1 cellular context compared by ENCODE assay signal in the genomic region with DNA sequence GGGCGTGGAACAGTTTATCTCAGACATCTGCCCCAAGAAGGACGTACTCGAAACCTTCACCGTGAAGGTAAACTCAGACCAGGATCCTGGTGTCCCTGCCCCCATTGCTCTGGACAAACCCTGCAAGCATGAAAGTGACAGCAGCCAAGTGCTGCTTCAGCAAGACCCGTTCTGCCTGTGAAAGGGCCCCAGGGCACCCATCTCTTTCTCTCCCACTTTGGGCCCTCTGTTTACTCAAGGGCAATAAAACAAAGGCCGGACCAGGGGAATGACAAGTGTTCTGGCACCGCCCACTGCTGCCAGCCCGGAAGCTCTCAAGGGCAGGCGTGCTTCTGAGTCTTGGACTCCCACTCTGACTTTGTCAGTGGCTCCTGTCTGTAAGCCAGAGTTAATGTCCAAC.
TF ChIP-seq lines count a peak whose summit lies in the region.

No MANE protein-coding gene starts in this region.

TF ChIP-seq in HepG2, 621 proteins besides CTCF, POLR2A, EP300 and RAD21 (continued from another document and continues in another):
- TF ChIP-seq, protein P1, sequence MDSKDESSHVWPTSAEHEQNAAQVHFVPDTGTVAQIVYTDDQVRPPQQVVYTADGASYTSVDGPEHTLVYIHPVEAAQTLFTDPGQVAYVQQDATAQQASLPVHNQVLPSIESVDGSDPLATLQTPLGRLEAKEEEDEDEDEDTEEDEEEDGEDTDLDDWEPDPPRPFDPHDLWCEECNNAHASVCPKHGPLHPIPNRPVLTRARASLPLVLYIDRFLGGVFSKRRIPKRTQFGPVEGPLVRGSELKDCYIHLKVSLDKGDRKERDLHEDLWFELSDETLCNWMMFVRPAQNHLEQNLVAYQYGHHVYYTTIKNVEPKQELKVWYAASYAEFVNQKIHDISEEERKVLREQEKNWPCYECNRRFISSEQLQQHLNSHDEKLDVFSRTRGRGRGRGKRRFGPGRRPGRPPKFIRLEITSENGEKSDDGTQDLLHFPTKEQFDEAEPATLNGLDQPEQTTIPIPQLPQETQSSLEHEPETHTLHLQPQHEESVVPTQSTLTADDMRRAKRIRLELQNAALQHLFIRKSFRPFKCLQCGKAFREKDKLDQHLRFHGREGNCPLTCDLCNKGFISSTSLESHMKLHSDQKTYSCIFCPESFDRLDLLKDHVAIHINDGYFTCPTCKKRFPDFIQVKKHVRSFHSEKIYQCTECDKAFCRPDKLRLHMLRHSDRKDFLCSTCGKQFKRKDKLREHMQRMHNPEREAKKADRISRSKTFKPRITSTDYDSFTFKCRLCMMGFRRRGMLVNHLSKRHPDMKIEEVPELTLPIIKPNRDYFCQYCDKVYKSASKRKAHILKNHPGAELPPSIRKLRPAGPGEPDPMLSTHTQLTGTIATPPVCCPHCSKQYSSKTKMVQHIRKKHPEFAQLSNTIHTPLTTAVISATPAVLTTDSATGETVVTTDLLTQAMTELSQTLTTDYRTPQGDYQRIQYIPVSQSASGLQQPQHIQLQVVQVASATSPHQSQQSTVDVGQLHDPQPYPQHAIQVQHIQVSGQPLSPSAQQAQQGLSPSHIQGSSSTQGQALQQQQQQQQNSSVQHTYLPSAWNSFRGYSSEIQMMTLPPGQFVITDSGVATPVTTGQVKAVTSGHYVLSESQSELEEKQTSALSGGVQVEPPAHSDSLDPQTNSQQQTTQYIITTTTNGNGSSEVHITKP (CRISPR knock-in tag; IDR thresholded peaks at IDR 0.05; ENCODE audit: low read depth): no peak
- no peak for TF ChIP-seq ZNF792 (CRISPR knock-in tag; IDR thresholded peaks at IDR 0.05)
- TF ChIP-seq SRSF1 (optimal IDR thresholded peaks at IDR 0.05; ENCODE audit: low read depth, low read length): no peak
- TF ChIP-seq NFIB (CRISPR knock-in tag; IDR thresholded peaks at IDR 0.05; ENCODE audit: borderline replicate concordance): no peak
- TF ChIP-seq LCORL (IDR thresholded peaks at IDR 0.05): no peak
- no peak for TF ChIP-seq LCORL (CRISPR knock-in tag; IDR thresholded peaks at IDR 0.05)
- no peak for TF ChIP-seq POLR2AphosphoS5 (IDR thresholded peaks at IDR 0.05; ENCODE audit: low read depth, low read length)
- no peak for TF ChIP-seq KIAA2018 (CRISPR knock-in tag; IDR thresholded peaks at IDR 0.05; ENCODE audit: borderline replicate concordance)
- no peak for TF ChIP-seq GABPA (IDR thresholded peaks at IDR 0.05; ENCODE audit: low read depth, low read length)
- peak; percentile 41 for TF ChIP-seq GABPA (CRISPR knock-in tag; IDR thresholded peaks at IDR 0.05; ENCODE audit: low read depth)
- TF ChIP-seq, protein P2, sequence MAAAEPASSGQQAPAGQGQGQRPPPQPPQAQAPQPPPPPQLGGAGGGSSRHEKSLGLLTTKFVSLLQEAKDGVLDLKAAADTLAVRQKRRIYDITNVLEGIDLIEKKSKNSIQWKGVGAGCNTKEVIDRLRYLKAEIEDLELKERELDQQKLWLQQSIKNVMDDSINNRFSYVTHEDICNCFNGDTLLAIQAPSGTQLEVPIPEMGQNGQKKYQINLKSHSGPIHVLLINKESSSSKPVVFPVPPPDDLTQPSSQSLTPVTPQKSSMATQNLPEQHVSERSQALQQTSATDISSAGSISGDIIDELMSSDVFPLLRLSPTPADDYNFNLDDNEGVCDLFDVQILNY (CRISPR knock-in tag; conservative IDR thresholded peaks at IDR 0.05): no peak
- peak; percentile 51; the same call in 1 of the 2 replicates for TF ChIP-seq RXRB (CRISPR knock-in tag; IDR thresholded peaks at IDR 0.05; ENCODE audit: borderline replicate concordance)
- TF ChIP-seq RARA (CRISPR knock-in tag; IDR thresholded peaks at IDR 0.05): peak; percentile 28; the same call in 1 of the 2 replicates
- TF ChIP-seq ZNF615 (CRISPR knock-in tag; IDR thresholded peaks at IDR 0.05; ENCODE audit: borderline replicate concordance): no peak
- no peak for TF ChIP-seq MBD4 (IDR thresholded peaks at IDR 0.05; ENCODE audit: borderline replicate concordance, low read length)
- TF ChIP-seq, protein P3, sequence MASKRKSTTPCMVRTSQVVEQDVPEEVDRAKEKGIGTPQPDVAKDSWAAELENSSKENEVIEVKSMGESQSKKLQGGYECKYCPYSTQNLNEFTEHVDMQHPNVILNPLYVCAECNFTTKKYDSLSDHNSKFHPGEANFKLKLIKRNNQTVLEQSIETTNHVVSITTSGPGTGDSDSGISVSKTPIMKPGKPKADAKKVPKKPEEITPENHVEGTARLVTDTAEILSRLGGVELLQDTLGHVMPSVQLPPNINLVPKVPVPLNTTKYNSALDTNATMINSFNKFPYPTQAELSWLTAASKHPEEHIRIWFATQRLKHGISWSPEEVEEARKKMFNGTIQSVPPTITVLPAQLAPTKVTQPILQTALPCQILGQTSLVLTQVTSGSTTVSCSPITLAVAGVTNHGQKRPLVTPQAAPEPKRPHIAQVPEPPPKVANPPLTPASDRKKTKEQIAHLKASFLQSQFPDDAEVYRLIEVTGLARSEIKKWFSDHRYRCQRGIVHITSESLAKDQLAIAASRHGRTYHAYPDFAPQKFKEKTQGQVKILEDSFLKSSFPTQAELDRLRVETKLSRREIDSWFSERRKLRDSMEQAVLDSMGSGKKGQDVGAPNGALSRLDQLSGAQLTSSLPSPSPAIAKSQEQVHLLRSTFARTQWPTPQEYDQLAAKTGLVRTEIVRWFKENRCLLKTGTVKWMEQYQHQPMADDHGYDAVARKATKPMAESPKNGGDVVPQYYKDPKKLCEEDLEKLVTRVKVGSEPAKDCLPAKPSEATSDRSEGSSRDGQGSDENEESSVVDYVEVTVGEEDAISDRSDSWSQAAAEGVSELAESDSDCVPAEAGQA (IDR thresholded peaks at IDR 0.05; ENCODE audit: low read depth): no peak
- TF ChIP-seq, protein P3 (CRISPR knock-in tag; IDR thresholded peaks at IDR 0.05; ENCODE audit: borderline replicate concordance): no peak
- no peak for TF ChIP-seq TCF7L2 (IDR thresholded peaks at IDR 0.05; ENCODE audit: low read depth, low read length)
- TF ChIP-seq, protein P4, sequence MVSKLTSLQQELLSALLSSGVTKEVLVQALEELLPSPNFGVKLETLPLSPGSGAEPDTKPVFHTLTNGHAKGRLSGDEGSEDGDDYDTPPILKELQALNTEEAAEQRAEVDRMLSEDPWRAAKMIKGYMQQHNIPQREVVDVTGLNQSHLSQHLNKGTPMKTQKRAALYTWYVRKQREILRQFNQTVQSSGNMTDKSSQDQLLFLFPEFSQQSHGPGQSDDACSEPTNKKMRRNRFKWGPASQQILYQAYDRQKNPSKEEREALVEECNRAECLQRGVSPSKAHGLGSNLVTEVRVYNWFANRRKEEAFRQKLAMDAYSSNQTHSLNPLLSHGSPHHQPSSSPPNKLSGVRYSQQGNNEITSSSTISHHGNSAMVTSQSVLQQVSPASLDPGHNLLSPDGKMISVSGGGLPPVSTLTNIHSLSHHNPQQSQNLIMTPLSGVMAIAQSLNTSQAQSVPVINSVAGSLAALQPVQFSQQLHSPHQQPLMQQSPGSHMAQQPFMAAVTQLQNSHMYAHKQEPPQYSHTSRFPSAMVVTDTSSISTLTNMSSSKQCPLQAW (CRISPR knock-in tag; IDR thresholded peaks at IDR 0.05): no peak
- no peak for TF ChIP-seq ZNF724P (CRISPR knock-in tag; IDR thresholded peaks at IDR 0.05; ENCODE audit: borderline replicate concordance)
- TF ChIP-seq PRMT3 (CRISPR knock-in tag; IDR thresholded peaks at IDR 0.05; ENCODE audit: borderline replicate concordance, low read depth): no peak
- TF ChIP-seq, protein P5, sequence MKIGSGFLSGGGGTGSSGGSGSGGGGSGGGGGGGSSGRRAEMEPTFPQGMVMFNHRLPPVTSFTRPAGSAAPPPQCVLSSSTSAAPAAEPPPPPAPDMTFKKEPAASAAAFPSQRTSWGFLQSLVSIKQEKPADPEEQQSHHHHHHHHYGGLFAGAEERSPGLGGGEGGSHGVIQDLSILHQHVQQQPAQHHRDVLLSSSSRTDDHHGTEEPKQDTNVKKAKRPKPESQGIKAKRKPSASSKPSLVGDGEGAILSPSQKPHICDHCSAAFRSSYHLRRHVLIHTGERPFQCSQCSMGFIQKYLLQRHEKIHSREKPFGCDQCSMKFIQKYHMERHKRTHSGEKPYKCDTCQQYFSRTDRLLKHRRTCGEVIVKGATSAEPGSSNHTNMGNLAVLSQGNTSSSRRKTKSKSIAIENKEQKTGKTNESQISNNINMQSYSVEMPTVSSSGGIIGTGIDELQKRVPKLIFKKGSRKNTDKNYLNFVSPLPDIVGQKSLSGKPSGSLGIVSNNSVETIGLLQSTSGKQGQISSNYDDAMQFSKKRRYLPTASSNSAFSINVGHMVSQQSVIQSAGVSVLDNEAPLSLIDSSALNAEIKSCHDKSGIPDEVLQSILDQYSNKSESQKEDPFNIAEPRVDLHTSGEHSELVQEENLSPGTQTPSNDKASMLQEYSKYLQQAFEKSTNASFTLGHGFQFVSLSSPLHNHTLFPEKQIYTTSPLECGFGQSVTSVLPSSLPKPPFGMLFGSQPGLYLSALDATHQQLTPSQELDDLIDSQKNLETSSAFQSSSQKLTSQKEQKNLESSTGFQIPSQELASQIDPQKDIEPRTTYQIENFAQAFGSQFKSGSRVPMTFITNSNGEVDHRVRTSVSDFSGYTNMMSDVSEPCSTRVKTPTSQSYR (CRISPR knock-in tag; IDR thresholded peaks at IDR 0.05; ENCODE audit: borderline replicate concordance): no peak
